Comparison of ENCODE assay signal across 1 cellular context in genomic region chr18:56532176-56532840, GRCh38.
TF ChIP-seq lines count a peak whose summit lies in the region.

No MANE protein-coding gene starts in this region.

TF ChIP-seq in GM12878, 131 proteins besides CTCF, POLR2A, EP300 and RAD21 (continued from another document):
- TF ChIP-seq MEF2B (IDR thresholded peaks at IDR 0.05; ENCODE audit: partially characterized antibody, poor library complexity, severe bottlenecking), result peak; percentile 71
- no peak for TF ChIP-seq CBX5 (IDR thresholded peaks at IDR 0.05; ENCODE audit: low read depth)
- peak; percentile 84 for TF ChIP-seq ATF7 (IDR thresholded peaks at IDR 0.05; ENCODE audit: low read depth)
- peak; percentile 83 for TF ChIP-seq EED (IDR thresholded peaks at IDR 0.05; ENCODE audit: low read depth)
- peak; percentile 90 for TF ChIP-seq SKIL (IDR thresholded peaks at IDR 0.05; ENCODE audit: low read depth, poor library complexity, severe bottlenecking)
- no peak for TF ChIP-seq MYB (IDR thresholded peaks at IDR 0.05; ENCODE audit: borderline replicate concordance, low read depth, low read length)
- TF ChIP-seq, protein P1, sequence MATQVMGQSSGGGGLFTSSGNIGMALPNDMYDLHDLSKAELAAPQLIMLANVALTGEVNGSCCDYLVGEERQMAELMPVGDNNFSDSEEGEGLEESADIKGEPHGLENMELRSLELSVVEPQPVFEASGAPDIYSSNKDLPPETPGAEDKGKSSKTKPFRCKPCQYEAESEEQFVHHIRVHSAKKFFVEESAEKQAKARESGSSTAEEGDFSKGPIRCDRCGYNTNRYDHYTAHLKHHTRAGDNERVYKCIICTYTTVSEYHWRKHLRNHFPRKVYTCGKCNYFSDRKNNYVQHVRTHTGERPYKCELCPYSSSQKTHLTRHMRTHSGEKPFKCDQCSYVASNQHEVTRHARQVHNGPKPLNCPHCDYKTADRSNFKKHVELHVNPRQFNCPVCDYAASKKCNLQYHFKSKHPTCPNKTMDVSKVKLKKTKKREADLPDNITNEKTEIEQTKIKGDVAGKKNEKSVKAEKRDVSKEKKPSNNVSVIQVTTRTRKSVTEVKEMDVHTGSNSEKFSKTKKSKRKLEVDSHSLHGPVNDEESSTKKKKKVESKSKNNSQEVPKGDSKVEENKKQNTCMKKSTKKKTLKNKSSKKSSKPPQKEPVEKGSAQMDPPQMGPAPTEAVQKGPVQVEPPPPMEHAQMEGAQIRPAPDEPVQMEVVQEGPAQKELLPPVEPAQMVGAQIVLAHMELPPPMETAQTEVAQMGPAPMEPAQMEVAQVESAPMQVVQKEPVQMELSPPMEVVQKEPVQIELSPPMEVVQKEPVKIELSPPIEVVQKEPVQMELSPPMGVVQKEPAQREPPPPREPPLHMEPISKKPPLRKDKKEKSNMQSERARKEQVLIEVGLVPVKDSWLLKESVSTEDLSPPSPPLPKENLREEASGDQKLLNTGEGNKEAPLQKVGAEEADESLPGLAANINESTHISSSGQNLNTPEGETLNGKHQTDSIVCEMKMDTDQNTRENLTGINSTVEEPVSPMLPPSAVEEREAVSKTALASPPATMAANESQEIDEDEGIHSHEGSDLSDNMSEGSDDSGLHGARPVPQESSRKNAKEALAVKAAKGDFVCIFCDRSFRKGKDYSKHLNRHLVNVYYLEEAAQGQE (IDR thresholded peaks at IDR 0.05; ENCODE audit: low read depth, low read length), result no peak
- TF ChIP-seq BCL11A (IDR thresholded peaks at IDR 0.05; ENCODE audit: low read depth, low read length), result peak; percentile 94
